In the genomic region with DNA sequence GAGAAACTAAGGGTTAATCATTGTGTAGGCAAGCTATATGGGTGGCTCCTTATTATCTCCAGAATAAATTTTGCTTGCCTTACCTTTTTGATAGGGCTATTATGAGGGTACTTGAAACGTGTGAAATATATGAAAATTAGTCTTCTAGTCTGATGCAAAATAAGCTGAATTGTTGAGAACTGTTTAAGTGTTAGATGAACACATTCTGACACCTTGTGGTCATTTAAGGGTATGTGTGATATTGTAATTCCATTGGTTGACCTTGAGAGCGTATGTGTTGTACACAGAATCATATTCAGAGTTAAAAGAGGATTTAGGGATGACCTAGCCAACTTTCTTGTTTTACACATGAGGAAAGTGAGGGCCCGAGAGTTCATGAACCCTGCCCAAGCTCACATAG, we compare ENCODE assay signal across 10 cellular contexts. TPM values are rescaled to one million over a fixed set of nuclear protein-coding genes. Genes with fewer than 3 reads are reported as not detected.
DNase-seq lines count a peak whose midpoint lies in the region; ATAC-seq, FAIRE-seq and TF ChIP-seq lines count a peak whose summit lies in the region.
"Had no signal": no experiment of that assay in that cellular context is flagged by ENCODE, and none has a peak within 500 bp of the region (broad histone marks: within the 10 kb centered on the region; RNA-seq: fewer than 3 reads in every experiment).

No MANE protein-coding gene starts in this region.

- intact Hi-C loops in kidney (cut with DNase I), result no loop called here
- intact Hi-C loops in naive thymus-derived CD4-positive, alpha-beta T cell (cut with micrococcal nuclease), result no loop called here

- H3K4me1 ChIP-seq in kidney (ENCODE audit: control insufficient read depth in 1 of 2, insufficient read depth in 1 of 2, low read depth in 1 of 2, low read length in 2 of 2), result no peaks in the 10 kb centered on the region
- no peaks in the 10 kb centered on the region for H3K4me1 ChIP-seq in naive thymus-derived CD4-positive, alpha-beta T cell (ENCODE audit: control insufficient read depth in 2 of 2, insufficient read depth in 2 of 2, low read length in 2 of 2)
- H3K4me1 ChIP-seq: SJSA1 had no signal

- H3K4me3 ChIP-seq in BJ (ENCODE audit: low read depth, low read length) (no peak overlapping the region), kidney (ENCODE audit: low read length in 2 of 2) (no peak overlapping the region)
- H3K4me3 ChIP-seq in naive thymus-derived CD4-positive, alpha-beta T cell (ENCODE audit: low read length), result no peak overlapping the region
- H3K4me3 ChIP-seq: SJSA1, skin epidermis had no signal

- no peak for DNase-seq in BJ (ENCODE audit: low read depth)
- DNase-seq in HCEC 1CT, result peak; percentile 2
- peak; percentile 5 for DNase-seq in SKM-1 treated with dmso at 0.1 percent for 144 hours (lab: John Stamatoyannopoulos, UW; ENCODE audit: unreplicated experiment)
- DNase-seq in kidney, result no peak
- DNase-seq in activated T-cell treated with anti-CD3 and anti-CD28 coated beads, Interleukin-2, amount 50 U/mL, for 48 hours, result no peak
- no peak for DNase-seq in activated CD4-positive, alpha-beta T cell treated with anti-CD3 and anti-CD28 coated beads for 4 hours
- no peak for DNase-seq in naive thymus-derived CD4-positive, alpha-beta T cell

- POLR2A ChIA-PET in BJ (lab: Charles Lee), result no interaction called here
- POLR2A ChIA-PET in naive thymus-derived CD4-positive, alpha-beta T cell (lab: Charles Lee), result no interaction called here

- no peaks in the 10 kb centered on the region for H3K9me3 ChIP-seq in kidney (ENCODE audit: control insufficient read depth in 1 of 2, low read length in 2 of 2)
- no peaks in the 10 kb centered on the region for H3K9me3 ChIP-seq in naive thymus-derived CD4-positive, alpha-beta T cell (ENCODE audit: control insufficient read depth in 2 of 3, low read length in 3 of 3)
- H3K9me3 ChIP-seq: SJSA1 had no signal

- FAIRE-seq in kidney (lab: Jason Lieb, UNC), result peak; percentile 93

- no peaks in the 10 kb centered on the region for H3K27me3 Mint-ChIP-seq in naive thymus-derived CD4-positive, alpha-beta T cell

- H3K9me3 Mint-ChIP-seq in naive thymus-derived CD4-positive, alpha-beta T cell, result no peaks in the 10 kb centered on the region

- H3K27ac ChIP-seq in kidney (ENCODE audit: low read depth in 2 of 2, low read length in 2 of 2), result no peak overlapping the region
- H3K27ac ChIP-seq in naive thymus-derived CD4-positive, alpha-beta T cell (ENCODE audit: low read depth, low read length), result no peak overlapping the region
- H3K27ac ChIP-seq: SJSA1, skin epidermis had no signal

- no peak overlapping the region for H3K9ac ChIP-seq in kidney (ENCODE audit: low read length in 2 of 2)

- H3K27me3 ChIP-seq in BJ (ENCODE audit: control insufficient read depth, insufficient read depth, low read length), result no peaks in the 10 kb centered on the region
- H3K27me3 ChIP-seq in naive thymus-derived CD4-positive, alpha-beta T cell (ENCODE audit: control insufficient read depth in 2 of 2, insufficient read depth in 2 of 2, low read length in 2 of 2), result no peaks in the 10 kb centered on the region
- H3K27me3 ChIP-seq: SJSA1 had no signal

- H3K4me1 Mint-ChIP-seq in naive thymus-derived CD4-positive, alpha-beta T cell, result no peaks in the 10 kb centered on the region

- no peak overlapping the region for H3K4me3 Mint-ChIP-seq in naive thymus-derived CD4-positive, alpha-beta T cell

- CTCF ChIA-PET in BJ (lab: Yijun Ruan, JAX), result interaction anchor here (1.2 kb wide), 1 partner anchor 608 kb away, joined by 6 read pairs; no protein-coding TSS in a partner anchor
- CTCF ChIA-PET in naive thymus-derived CD4-positive, alpha-beta T cell (lab: Charles Lee), result no interaction called here

- TF ChIP-seq CTCF in BJ (IDR thresholded peaks at IDR 0.05; ENCODE audit: insufficient read depth, low read depth, low read length), result 0 out of 2 replicates have a peak, but pooled peaks have one; percentile 7
- peak; percentile 31 for TF ChIP-seq CTCF in kidney (IDR thresholded peaks at IDR 0.05; ENCODE audit: borderline replicate concordance, extremely low read depth, insufficient read depth)

- no peak for ATAC-seq in GM19395 (IDR thresholded peaks at IDR 0.05; ENCODE audit: unreplicated experiment)
- no peak for ATAC-seq in naive thymus-derived CD4-positive, alpha-beta T cell

- no peak overlapping the region for H3K27ac Mint-ChIP-seq in naive thymus-derived CD4-positive, alpha-beta T cell

- H3K36me3 Mint-ChIP-seq in naive thymus-derived CD4-positive, alpha-beta T cell, result no peaks in the 10 kb centered on the region

- no peaks in the 10 kb centered on the region for H3K36me3 ChIP-seq in BJ (ENCODE audit: control insufficient read depth, insufficient read depth, low read length)
- H3K36me3 ChIP-seq in kidney (ENCODE audit: control insufficient read depth in 1 of 2, insufficient read depth in 2 of 2, low read length in 2 of 2), result no peaks in the 10 kb centered on the region
- H3K36me3 ChIP-seq in naive thymus-derived CD4-positive, alpha-beta T cell (ENCODE audit: control insufficient read depth in 2 of 3, insufficient read depth in 3 of 3, low read length in 3 of 3), result no peaks in the 10 kb centered on the region
- H3K36me3 ChIP-seq: SJSA1 had no signal

RNA-seq across cellular contexts. Expression of a gene that starts 44.6 kb away (rescaled TPM):
- polyA plus RNA-seq in BJ (2011; rRNA removed) (54.3 and 87.0 TPM in 2 replicates), kidney (ENCODE audit: insufficient read depth, low read depth, low replicate concordance) (0.67 TPM)
- polyA minus RNA-seq in BJ (2011; rRNA and poly(A)+ RNA removed), result 19.8 and 40.6 TPM in 2 replicates
- total RNA-seq in kidney, result 45.9 TPM
- total RNA-seq in naive thymus-derived CD4-positive, alpha-beta T cell, result 1 to 10 TPM in 4 of 5 experiments, under 1 TPM in 1; 0.34 to 9.9 (median 2.1) TPM
- polyA plus RNA-seq in naive thymus-derived CD4-positive, alpha-beta T cell, result under 1 TPM in 1 of 2 donors, not detected in 1; 0.28 TPM
- total RNA-seq: SJSA1 had no signal

Comparison
In these comparisons a context has a peak if more than half of its experiments do, and no peak if none do; other contexts are left out.
1. DNase-seq: peak in HCEC 1CT (single experiment) and SKM-1 treated with dmso at 0.1 percent for 144 hours (single experiment); none in BJ (single experiment), kidney (single experiment), activated T-cell treated with anti-CD3 and anti-CD28 coated beads, Interleukin-2, amount 50 U/mL, for 48 hours (0 of 2), activated CD4-positive, alpha-beta T cell treated with anti-CD3 and anti-CD28 coated beads for 4 hours (0 of 2) and naive thymus-derived CD4-positive, alpha-beta T cell (0 of 9).
2. RNA of a gene that starts 44.6 kb away (polyA plus RNA-seq): 54.3 to 87.0 TPM in BJ; 0.67 TPM in kidney (single experiment) and 0.28 TPM in naive thymus-derived CD4-positive, alpha-beta T cell; every median in the first group is over 10 times any median in the second.